34 cellular contexts compared by ENCODE assay signal in the genomic region with DNA sequence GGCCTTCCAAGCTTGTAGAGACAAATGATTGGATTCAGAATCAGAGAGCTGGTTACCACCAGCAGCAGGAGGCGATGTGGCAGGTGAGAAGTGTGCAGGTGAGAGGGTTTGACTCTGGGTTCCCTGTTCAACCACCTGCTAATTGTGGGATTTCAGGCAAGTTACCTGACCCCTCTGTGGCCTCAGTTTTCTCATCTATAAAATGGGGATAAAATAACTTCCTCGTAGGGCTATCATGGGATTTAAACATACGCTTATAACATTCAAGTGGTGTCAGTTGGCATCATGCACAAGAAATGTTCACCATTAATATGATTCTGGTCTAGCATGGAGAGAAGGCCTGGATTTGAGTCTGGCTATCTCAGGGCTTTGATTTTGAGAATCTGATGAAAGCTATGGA. TPM values are rescaled to one million over a fixed set of nuclear protein-coding genes. Genes with fewer than 3 reads are reported as not detected.
"Had no signal": no experiment of that assay in that cellular context is flagged by ENCODE, and none has a peak within 500 bp of the region (broad histone marks: within the 10 kb centered on the region; RNA-seq: fewer than 3 reads in every experiment).

No MANE protein-coding gene starts in this region.

- H3K4me1 ChIP-seq: esophagus muscularis mucosa, foreskin keratinocyte, gastroesophageal sphincter, left lung, parathyroid adenoma, right atrium auricular region, suprapubic skin, vagina had no signal

- FAIRE-seq: islet of Langerhans had no signal

- ATAC-seq: foreskin keratinocyte; gastroesophageal sphincter; heart left ventricle; left cardiac atrium; left lung; naive thymus-derived CD4-positive, alpha-beta T cell; sciatic nerve; stimulated activated naive CD8-positive, alpha-beta T cell treated with anti-CD3 and anti-CD28 coated beads, Interleukin-15, amount 100 ng/mL, for 72 hours had no signal

- H3K79me2 ChIP-seq: hepatocyte, parathyroid adenoma had no signal

- H3K4me3 Mint-ChIP-seq: dendritic cell treated with granulocyte-macrophage colony-stimulating factor and Interleukin-4, amounts not matched to agents 40 ng/mL and 50 ng/mL, for 4 days; endodermal cell; naive thymus-derived CD4-positive, alpha-beta T cell; nephron; neural progenitor cell; stimulated activated naive CD8-positive, alpha-beta T cell treated with anti-CD3 and anti-CD28 coated beads, Interleukin-15, amount 100 ng/mL, for 72 hours had no signal

- H3K9me3 ChIP-seq: gastroesophageal sphincter, left lung, right atrium auricular region, suprapubic skin, vagina had no signal

- H3K36me3 Mint-ChIP-seq: naive thymus-derived CD4-positive, alpha-beta T cell; neural progenitor cell had no signal

- H3K9me3 Mint-ChIP-seq: endodermal cell; nephron; stimulated activated naive CD8-positive, alpha-beta T cell treated with anti-CD3 and anti-CD28 coated beads, Interleukin-15, amount 100 ng/mL, for 72 hours had no signal

- H3K27me3 Mint-ChIP-seq: progenitor cell of endocrine pancreas; stimulated activated naive CD8-positive, alpha-beta T cell treated with anti-CD3 and anti-CD28 coated beads, Interleukin-15, amount 100 ng/mL, for 72 hours had no signal

- H3K27ac ChIP-seq: esophagus muscularis mucosa, foreskin keratinocyte, gastroesophageal sphincter, heart left ventricle, hepatocyte, left lung, neural progenitor cell, parathyroid adenoma, right atrium auricular region, suprapubic skin, vagina had no signal

- H3K4me3 ChIP-seq: esophagus muscularis mucosa, gastroesophageal sphincter, heart left ventricle, hepatocyte, left lung, neural progenitor cell, right atrium auricular region, smooth muscle cell, suprapubic skin, vagina had no signal

- DNase-seq: effector CD8-positive, alpha-beta T cell; endodermal cell; heart left ventricle; left cardiac atrium; left lung; mesendoderm; midbrain; naive thymus-derived CD4-positive, alpha-beta T cell; stimulated activated CD4-positive, alpha-beta T cell treated with anti-CD3 and anti-CD28 coated beads, Interleukin-12 subunit alpha, Interleukin-12 subunit beta, amount 100 ng/mL, for 4 hours; stimulated activated CD4-positive, alpha-beta T cell treated with anti-CD3 and anti-CD28 coated beads, Interleukin-1b, Interleukin-23, amount 100 ng/mL, for 48 hours; stimulated activated CD4-positive, alpha-beta T cell treated with anti-CD3 and anti-CD28 coated beads, Interleukin-4, amount 100 ng/mL, for 1 hour; stimulated activated CD8-positive, alpha-beta memory T cell treated with anti-CD3 and anti-CD28 coated beads, Interleukin-4, amount 100 ng/mL, for 48 hours; stimulated activated naive CD4-positive, alpha-beta T cell; stimulated activated naive CD8-positive, alpha-beta T cell treated with anti-CD3 and anti-CD28 coated beads, Interleukin-15, amount 100 ng/mL, for 72 hours had no signal

- H3K36me3 ChIP-seq: esophagus muscularis mucosa, gastroesophageal sphincter, heart left ventricle, left lung, neural progenitor cell, right atrium auricular region, suprapubic skin, vagina had no signal

- H3K27ac Mint-ChIP-seq: dendritic cell treated with granulocyte-macrophage colony-stimulating factor and Interleukin-4, amounts not matched to agents 40 ng/mL and 50 ng/mL, for 4 days; neural progenitor cell; progenitor cell of endocrine pancreas; stimulated activated naive CD8-positive, alpha-beta T cell treated with anti-CD3 and anti-CD28 coated beads, Interleukin-15, amount 100 ng/mL, for 72 hours had no signal

- H3K4me2 ChIP-seq: hepatocyte, neural progenitor cell, smooth muscle cell had no signal

- H3K9ac ChIP-seq: neural progenitor cell, parathyroid adenoma had no signal

- H2AFZ ChIP-seq: hepatocyte, neural progenitor cell, parathyroid adenoma had no signal

- H3K27me3 ChIP-seq: foreskin keratinocyte, hepatocyte, neural progenitor cell, right atrium auricular region, vagina had no signal

RNA-seq across cellular contexts. Expression of a gene that starts 30.2 kb away (rescaled TPM):
- total RNA-seq: epithelial cell of proximal tubule, fibroblast of lung, foreskin keratinocyte, gastroesophageal sphincter, kidney epithelial cell, lung microvascular endothelial cell, osteoblast, right atrium auricular region, smooth muscle cell had no signal
- polyA plus RNA-seq: fibroblast of lung, foreskin keratinocyte, heart left ventricle, smooth muscle cell had no signal
